ENCODE assay signal across 1 cellular context in the genomic region with DNA sequence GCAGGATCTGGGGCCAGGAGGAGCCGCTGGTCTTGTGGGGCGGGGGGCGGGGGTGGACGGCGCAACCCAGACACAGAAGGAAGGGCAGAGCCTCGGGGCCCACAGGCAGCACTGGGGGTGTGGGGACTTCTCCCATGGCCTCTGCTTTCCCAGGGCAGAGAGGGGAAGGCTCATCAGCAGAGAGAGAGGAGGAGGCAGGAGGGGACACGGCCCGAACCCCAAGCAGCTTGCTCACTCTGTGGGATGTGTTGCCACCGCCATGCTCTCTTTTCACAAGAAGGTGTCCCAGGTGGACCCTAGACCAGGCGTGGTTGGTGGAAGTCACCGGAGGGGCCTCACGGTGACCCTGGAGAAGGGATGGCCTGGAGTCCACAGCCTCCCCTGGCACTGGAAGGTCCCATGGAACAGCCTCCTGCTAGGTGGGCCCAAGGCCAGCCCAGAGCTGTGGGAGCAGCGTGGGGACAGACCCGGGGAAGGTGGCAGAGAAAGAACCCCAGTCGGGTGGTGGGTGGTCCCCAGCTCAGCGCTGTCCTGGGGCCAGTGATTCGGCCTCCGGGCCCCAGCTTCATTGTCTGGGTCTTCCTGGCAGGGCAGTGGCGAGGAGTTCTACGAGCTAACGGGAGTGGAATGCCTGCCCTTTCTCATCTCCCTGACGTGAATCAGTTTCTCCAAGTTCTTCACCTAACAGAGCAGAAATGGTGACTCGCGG.
TF ChIP-seq lines count a peak whose summit lies in the region.

No MANE protein-coding gene starts in this region.

TF ChIP-seq in H1, 55 proteins besides CTCF, POLR2A, EP300 and RAD21:
- no peak for TF ChIP-seq HDAC6 (IDR thresholded peaks at IDR 0.05; ENCODE audit: low read depth, low read length)
- TF ChIP-seq CHD2 (IDR thresholded peaks at IDR 0.05; ENCODE audit: low read length): no peak
- TF ChIP-seq TBP (IDR thresholded peaks at IDR 0.05; ENCODE audit: low read depth, low read length): no peak
- no peak for TF ChIP-seq EZH2 (IDR thresholded peaks at IDR 0.05; ENCODE audit: low read depth, low read length, severe bottlenecking)
- TF ChIP-seq SAP30 (IDR thresholded peaks at IDR 0.05; ENCODE audit: insufficient read depth, insufficient replicate concordance, low read length): no peak
- no peak for TF ChIP-seq TCF12 (IDR thresholded peaks at IDR 0.05; ENCODE audit: low read depth, low read length)
- TF ChIP-seq, protein P1, sequence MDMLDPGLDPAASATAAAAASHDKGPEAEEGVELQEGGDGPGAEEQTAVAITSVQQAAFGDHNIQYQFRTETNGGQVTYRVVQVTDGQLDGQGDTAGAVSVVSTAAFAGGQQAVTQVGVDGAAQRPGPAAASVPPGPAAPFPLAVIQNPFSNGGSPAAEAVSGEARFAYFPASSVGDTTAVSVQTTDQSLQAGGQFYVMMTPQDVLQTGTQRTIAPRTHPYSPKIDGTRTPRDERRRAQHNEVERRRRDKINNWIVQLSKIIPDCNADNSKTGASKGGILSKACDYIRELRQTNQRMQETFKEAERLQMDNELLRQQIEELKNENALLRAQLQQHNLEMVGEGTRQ (IDR thresholded peaks at IDR 0.05; ENCODE audit: low read length): no peak
- no peak for TF ChIP-seq SP2 (IDR thresholded peaks at IDR 0.05; ENCODE audit: low read length)
- TF ChIP-seq KDM1A (IDR thresholded peaks at IDR 0.05; ENCODE audit: borderline replicate concordance, low read length): no peak
